Comparison of ENCODE assay signal across 1 cellular context in the genomic region with DNA sequence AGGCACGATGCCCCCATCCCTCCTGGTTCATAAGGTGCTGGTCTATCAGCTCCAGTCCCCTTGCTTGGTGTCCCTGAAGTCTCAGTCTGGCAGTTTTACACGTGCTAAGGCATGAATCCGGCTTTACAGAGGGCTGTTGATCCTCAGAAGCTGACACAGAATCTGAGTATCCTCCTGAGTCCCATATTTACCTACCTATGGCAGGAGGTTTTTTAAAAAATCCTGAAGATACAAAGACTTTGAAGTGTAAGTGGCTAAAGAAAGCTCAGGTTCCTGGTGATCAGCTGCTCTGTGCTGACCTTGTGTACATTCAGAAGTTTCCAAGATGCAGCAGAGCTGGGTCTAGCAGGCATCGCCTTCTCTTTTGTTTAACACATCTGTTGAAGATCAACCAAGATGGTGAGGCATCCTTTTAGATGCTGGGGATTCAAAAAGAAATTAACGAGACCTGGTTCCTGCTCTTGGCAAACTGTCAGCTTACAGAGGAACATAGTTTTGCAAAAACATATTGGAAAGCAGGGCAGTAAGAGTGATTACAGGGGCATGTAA.
TF ChIP-seq lines count a peak whose summit lies in the region.

No MANE protein-coding gene starts in this region.

TF ChIP-seq in SK-N-SH treated with all-trans-retinoic acid at 6 μM for 48 hours, 23 proteins besides CTCF, POLR2A, EP300 and RAD21 (continued from another document):
- TF ChIP-seq, protein P1, sequence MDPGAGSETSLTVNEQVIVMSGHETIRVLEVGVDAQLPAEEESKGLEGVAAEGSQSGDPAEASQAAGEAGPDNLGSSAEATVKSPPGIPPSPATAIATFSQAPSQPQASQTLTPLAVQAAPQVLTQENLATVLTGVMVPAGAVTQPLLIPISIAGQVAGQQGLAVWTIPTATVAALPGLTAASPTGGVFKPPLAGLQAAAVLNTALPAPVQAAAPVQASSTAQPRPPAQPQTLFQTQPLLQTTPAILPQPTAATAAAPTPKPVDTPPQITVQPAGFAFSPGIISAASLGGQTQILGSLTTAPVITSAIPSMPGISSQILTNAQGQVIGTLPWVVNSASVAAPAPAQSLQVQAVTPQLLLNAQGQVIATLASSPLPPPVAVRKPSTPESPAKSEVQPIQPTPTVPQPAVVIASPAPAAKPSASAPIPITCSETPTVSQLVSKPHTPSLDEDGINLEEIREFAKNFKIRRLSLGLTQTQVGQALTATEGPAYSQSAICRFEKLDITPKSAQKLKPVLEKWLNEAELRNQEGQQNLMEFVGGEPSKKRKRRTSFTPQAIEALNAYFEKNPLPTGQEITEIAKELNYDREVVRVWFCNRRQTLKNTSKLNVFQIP (CRISPR knock-in tag; IDR thresholded peaks at IDR 0.05; ENCODE audit: borderline replicate concordance, low read depth) = no peak
